In genomic region chr9:107190031-107190935, GRCh38 we compare ENCODE assay signal across 15 cellular contexts.
DNase-seq lines count a peak whose midpoint lies in the region; TF ChIP-seq lines count a peak whose summit lies in the region.
"Had no signal": no experiment of that assay in that cellular context is flagged by ENCODE, and none has a peak within 500 bp of the region (broad histone marks: within the 10 kb centered on the region; RNA-seq: fewer than 3 reads in every experiment).

No MANE protein-coding gene starts in this region.

- H3K27ac Mint-ChIP-seq in nephron progenitor cell: no peak overlapping the region
- H3K27ac Mint-ChIP-seq: activated CD4-positive, alpha-beta T cell treated with anti-CD3 and anti-CD28 coated beads for 36 hours had no signal

- intact Hi-C loops in lower leg skin (cut with DNase I; ENCODE audit: low total_unique reads): no loop called here

- no peak for TF ChIP-seq POLR2A in lower leg skin (IDR thresholded peaks at IDR 0.05)

- no peaks in the 10 kb centered on the region for H3K9me3 Mint-ChIP-seq in nephron progenitor cell

- peaks cover 11% of the 10 kb centered on the region for H3K4me1 Mint-ChIP-seq in nephron progenitor cell
- H3K4me1 Mint-ChIP-seq: activated CD4-positive, alpha-beta T cell treated with anti-CD3 and anti-CD28 coated beads for 36 hours had no signal

- H3K4me3 ChIP-seq in choroid plexus epithelial cell (ENCODE audit: low read depth, low read length): no peak overlapping the region
- no peak overlapping the region for H3K4me3 ChIP-seq in lower leg skin (ENCODE audit: low read depth, poor library complexity, severe bottlenecking)
- H3K4me3 ChIP-seq: gastroesophageal sphincter, pancreas had no signal

- WGBS in lower leg skin, 2 donors: 44 to 45% methylated on average over 3 of the region's 3 CpGs

- H3K4me3 Mint-ChIP-seq in nephron progenitor cell: peak overlapping the region; percentile 27
- H3K4me3 Mint-ChIP-seq: activated CD4-positive, alpha-beta T cell treated with anti-CD3 and anti-CD28 coated beads for 36 hours had no signal

- DNase-seq in GM03348 (ENCODE audit: low spot score): peak; percentile 42
- peak; percentile 66 to 86 for DNase-seq in NCI-H524 (lab: John Stamatoyannopoulos, UW)
- DNase-seq in choroid plexus epithelial cell (ENCODE audit: low read depth): peak; percentile 35
- DNase-seq in nephron progenitor cell: no peak
- DNase-seq in NCI-H2029 treated with DMSO at 0.1 percent for 48 hours (lab: John Stamatoyannopoulos, UW): no peak
- no peak for DNase-seq in NCI-H526 treated with DMSO at 0.1 percent for 48 hours (lab: John Stamatoyannopoulos, UW)
- DNase-seq in activated CD4-positive, CD25-positive, alpha-beta regulatory T cell treated with anti-CD3 and anti-CD28 coated beads, Interleukin-2, amount 50 U/mL, for 72 hours: no peak
- DNase-seq in lower leg skin (ENCODE audit: low spot score in 2 of 2): no peak
- DNase-seq: activated CD4-positive, alpha-beta T cell treated with anti-CD3 and anti-CD28 coated beads for 36 hours; activated effector memory CD4-positive, alpha-beta T cell treated with anti-CD3 and anti-CD28 coated beads, Interleukin-2, amount 50 U/mL, for 16 hours; NCI-H446; pancreas; stimulated activated CD4-positive, alpha-beta T cell treated with anti-CD3 and anti-CD28 coated beads, Interleukin-2, amount 100 ng/mL, for 48 hours; stimulated activated naive CD8-positive, alpha-beta T cell treated with anti-CD3 and anti-CD28 coated beads, Interleukin-15, Interleukin-2, amounts not matched to agents 100 U/mL and 50 U/mL, for 24 hours had no signal

- no peaks in the 10 kb centered on the region for H3K27me3 Mint-ChIP-seq in nephron progenitor cell (ENCODE audit: low read depth, poor library complexity)

- no peaks in the 10 kb centered on the region for H3K36me3 Mint-ChIP-seq in nephron progenitor cell (ENCODE audit: low read depth)

- no peak for TF ChIP-seq CTCF in choroid plexus epithelial cell (conservative IDR thresholded peaks at IDR 0.05; ENCODE audit: low read depth, low read length)
- no peak for TF ChIP-seq CTCF in nephron progenitor cell (IDR thresholded peaks at IDR 0.05)
- no peak for TF ChIP-seq CTCF in lower leg skin (IDR thresholded peaks at IDR 0.05)

Comparison
In these comparisons a context has a peak if more than half of its experiments do, and no peak if none do; other contexts are left out.
1. DNase-seq: peak in GM03348 (single experiment), NCI-H524 (2 of 2) and choroid plexus epithelial cell (single experiment); none in nephron progenitor cell (single experiment), NCI-H2029 treated with DMSO at 0.1 percent for 48 hours (single experiment), NCI-H526 treated with DMSO at 0.1 percent for 48 hours (single experiment), activated CD4-positive, CD25-positive, alpha-beta regulatory T cell treated with anti-CD3 and anti-CD28 coated beads, Interleukin-2, amount 50 U/mL, for 72 hours (single experiment) and lower leg skin (0 of 2).